Comparison of ENCODE assay signal across 17 cellular contexts in the genomic region with DNA sequence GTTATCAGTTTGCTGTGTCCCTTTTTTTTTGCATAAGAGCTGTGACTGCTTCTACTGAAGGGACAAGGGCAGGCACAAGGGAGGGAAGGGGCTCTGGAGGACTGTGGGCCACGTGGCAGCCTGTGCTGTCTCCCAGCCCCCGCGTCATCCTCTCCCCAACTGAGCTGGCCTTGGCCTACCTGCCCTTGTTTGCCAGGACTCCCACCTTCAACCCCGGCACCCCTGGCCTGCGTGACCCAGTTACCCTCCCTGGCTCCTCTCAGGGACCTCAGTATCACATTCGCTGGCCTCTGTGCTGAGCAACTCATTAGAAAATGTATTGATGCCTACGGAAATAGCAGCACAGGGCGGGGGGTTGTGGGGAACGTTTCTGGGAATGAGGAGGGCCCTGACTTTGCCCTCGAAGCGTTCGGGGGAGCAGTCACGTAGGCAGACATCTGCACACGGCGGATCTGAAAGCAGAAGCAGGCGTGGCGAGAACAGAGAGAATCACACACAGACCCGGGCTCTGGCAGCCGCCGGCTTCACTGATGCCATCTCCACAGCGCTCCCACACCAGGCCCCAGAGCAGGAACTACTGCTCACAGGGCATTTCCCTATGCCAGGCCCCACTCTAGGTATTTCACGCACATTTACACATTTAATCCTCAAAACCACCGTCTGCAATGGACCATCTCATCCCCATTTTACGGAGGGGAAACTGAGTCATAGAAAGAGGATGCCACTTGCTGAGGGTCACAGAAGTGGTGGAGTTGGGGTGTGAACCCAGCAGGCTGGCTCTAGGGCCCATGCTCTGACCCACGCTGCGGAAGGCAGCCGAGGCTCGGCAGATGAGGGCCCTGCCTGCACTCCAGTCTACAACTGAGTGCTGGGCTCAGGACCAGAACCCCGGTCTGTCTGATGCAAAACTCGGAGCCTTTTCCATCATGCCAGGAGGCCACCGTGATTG. TPM values are rescaled to one million over a fixed set of nuclear protein-coding genes. Genes with fewer than 3 reads are reported as not detected.
A peak's percentile ranks its signal among the peaks of the same experiment; 100 is the strongest.
DNase-seq lines count a peak whose midpoint lies in the region; ATAC-seq and TF ChIP-seq lines count a peak whose summit lies in the region.
"Had no signal": no experiment of that assay in that cellular context is flagged by ENCODE, and none has a peak within 500 bp of the region (broad histone marks: within the 10 kb centered on the region; RNA-seq: fewer than 3 reads in every experiment).

No MANE protein-coding gene starts in this region.

- peaks cover 82% of the 10 kb centered on the region for H3K4me1 Mint-ChIP-seq in activated T-cell treated with anti-CD3 and anti-CD28 coated beads, Interleukin-2, amount 50 U/mL, for 72 hours (ENCODE audit: low read depth)
- H3K4me1 Mint-ChIP-seq in stimulated activated memory B cell treated with anti-CD40 and anti-IgM and Interleukin-4, amounts not matched to agents 10 μg/mL and 1 μg/mL and 100 μg/mL, for 72 hours, result peaks cover 87% of the 10 kb centered on the region

- TF ChIP-seq CTCF in OCI-LY7 (conservative IDR thresholded peaks at IDR 0.05; ENCODE audit: low read length) (no peak), foreskin keratinocyte (conservative IDR thresholded peaks at IDR 0.05) (no peak)

- H3K4me3 ChIP-seq in OCI-LY7 (ENCODE audit: low read depth, low read length, poor library complexity, severe bottlenecking), result peak overlapping the region; percentile 62
- H3K4me3 ChIP-seq in iPS-20b (ENCODE audit: low read length), result no peak overlapping the region
- H3K4me3 ChIP-seq: SJCRH30, smooth muscle cell had no signal

- H3K9me2 ChIP-seq in OCI-LY7 (ENCODE audit: insufficient read depth, low read length), result no peaks in the 10 kb centered on the region

- H3K27ac ChIP-seq in OCI-LY7 (ENCODE audit: low read depth, low read length, poor library complexity, severe bottlenecking) (peak overlapping the region; percentile 85), iPS-20b (ENCODE audit: low read length) (no peak overlapping the region), foreskin keratinocyte (no peak overlapping the region)
- H3K27ac ChIP-seq: SJCRH30 had no signal

- H3K79me2 ChIP-seq in OCI-LY7 (ENCODE audit: insufficient read depth, low read depth, low read length), result peaks cover 97% of the 10 kb centered on the region

- CTCF ChIA-PET in OCI-LY7 (lab: Charles Lee; ENCODE audit: unreplicated experiment), result no interaction called here

- no peaks in the 10 kb centered on the region for H3K9me3 Mint-ChIP-seq in activated T-cell treated with anti-CD3 and anti-CD28 coated beads, Interleukin-2, amount 50 U/mL, for 72 hours
- H3K9me3 Mint-ChIP-seq in stimulated activated memory B cell treated with anti-CD40 and anti-IgM and Interleukin-4, amounts not matched to agents 10 μg/mL and 1 μg/mL and 100 μg/mL, for 72 hours, result no peaks in the 10 kb centered on the region
- H3K9me3 Mint-ChIP-seq: activated CD4-positive, alpha-beta T cell treated with anti-CD3 and anti-CD28 coated beads, Interleukin-2, amount 10 ng/mL, durations not matched to agents 24 days and 14 days had no signal

- no TSS peak for BruUV-seq in OCI-LY7 (replicated peaks; lab: Mats Ljungman, UMichigan)

- no peak overlapping the region for H2AFZ ChIP-seq in OCI-LY7 (ENCODE audit: low read length)

- H3K27me3 ChIP-seq in iPS-20b (ENCODE audit: insufficient read depth, low read length) (no peaks in the 10 kb centered on the region), foreskin keratinocyte (no peaks in the 10 kb centered on the region)
- H3K27me3 ChIP-seq: SJCRH30 had no signal

- no peak for ATAC-seq in activated T-cell treated with anti-CD3 and anti-CD28 coated beads, Interleukin-2, amount 50 U/mL, for 72 hours (replicated peaks in 1 of 2)
- peak; percentile 57 for ATAC-seq in stimulated activated memory B cell treated with anti-CD40 and anti-IgM and Interleukin-4, amounts not matched to agents 10 μg/mL and 1 μg/mL and 100 μg/mL, for 72 hours
- ATAC-seq in foreskin keratinocyte, result no peak

- no peaks in the 10 kb centered on the region for H3K9me3 ChIP-seq in OCI-LY7 (ENCODE audit: low read length)
- H3K9me3 ChIP-seq in iPS-20b (ENCODE audit: insufficient read depth, low read depth, low read length), result no peaks in the 10 kb centered on the region
- H3K9me3 ChIP-seq: SJCRH30 had no signal

- peaks cover 20 to 48% of the 10 kb centered on the region in 2 donors for H3K36me3 Mint-ChIP-seq in activated T-cell treated with anti-CD3 and anti-CD28 coated beads, Interleukin-2, amount 50 U/mL, for 72 hours (ENCODE audit: insufficient read depth in 2 of 2)
- H3K36me3 Mint-ChIP-seq in stimulated activated memory B cell treated with anti-CD40 and anti-IgM and Interleukin-4, amounts not matched to agents 10 μg/mL and 1 μg/mL and 100 μg/mL, for 72 hours, result peaks cover 66% of the 10 kb centered on the region

- H3K4me1 ChIP-seq in OCI-LY7 (ENCODE audit: insufficient read depth, low read length, poor library complexity, severe bottlenecking) (peaks cover 61% of the 10 kb centered on the region), iPS-20b (ENCODE audit: insufficient read depth, low read length) (peaks cover 10% of the 10 kb centered on the region; the same call in 1 of the 2 replicates), foreskin keratinocyte (no peaks in the 10 kb centered on the region)

- peak overlapping the region; percentile 27 to 43 for H3K4me3 Mint-ChIP-seq in activated T-cell treated with anti-CD3 and anti-CD28 coated beads, Interleukin-2, amount 50 U/mL, for 72 hours
- H3K4me3 Mint-ChIP-seq in stimulated activated memory B cell treated with anti-CD40 and anti-IgM and Interleukin-4, amounts not matched to agents 10 μg/mL and 1 μg/mL and 100 μg/mL, for 72 hours, result peak overlapping the region; percentile 79
- H3K4me3 Mint-ChIP-seq: activated CD4-positive, alpha-beta T cell treated with anti-CD3 and anti-CD28 coated beads, Interleukin-2, amount 10 ng/mL, durations not matched to agents 24 days and 14 days; activated naive CD8-positive, alpha-beta T cell had no signal

- POLR2A ChIA-PET in OCI-LY7 (lab: Charles Lee), result no interaction called here

- intact Hi-C loops in OCI-LY7 (cut with micrococcal nuclease; ENCODE audit: unreplicated experiment), result loop anchor here (1.0 kb wide), 3 partner anchors 26 to 73 kb away; a partner anchor contains a TSS

- H3K27ac Mint-ChIP-seq in activated T-cell treated with anti-CD3 and anti-CD28 coated beads, Interleukin-2, amount 50 U/mL, for 72 hours, result peak overlapping the region; percentile 87
- peak overlapping the region; percentile 89 for H3K27ac Mint-ChIP-seq in stimulated activated memory B cell treated with anti-CD40 and anti-IgM and Interleukin-4, amounts not matched to agents 10 μg/mL and 1 μg/mL and 100 μg/mL, for 72 hours
- H3K27ac Mint-ChIP-seq: activated naive CD8-positive, alpha-beta T cell had no signal

- H4K20me1 ChIP-seq in OCI-LY7 (ENCODE audit: insufficient read depth, low read length), result peaks cover 7% of the 10 kb centered on the region; the same call in 1 of the 2 replicates

- peak overlapping the region; percentile 82 for H3K4me2 ChIP-seq in OCI-LY7 (ENCODE audit: low read length)
- H3K4me2 ChIP-seq: smooth muscle cell had no signal

- H3K36me3 ChIP-seq in OCI-LY7 (ENCODE audit: insufficient read depth, low read length) (peaks cover 94% of the 10 kb centered on the region), iPS-20b (ENCODE audit: insufficient read depth, low read depth, low read length) (peaks cover 85% of the 10 kb centered on the region)

- DNase-seq in activated T-cell treated with anti-CD3 and anti-CD28 coated beads, Interleukin-2, amount 50 U/mL, for 72 hours, result no peak
- DNase-seq in activated T-cell treated with anti-CD3 and anti-CD28 coated beads for 4 hours, result no peak
- peak; percentile 69 for DNase-seq in OCI-LY7 (ENCODE audit: low spot score)
- no peak for DNase-seq in kidney glomerular epithelial cell (lab: John Stamatoyannopoulos, UW)
- DNase-seq in globus pallidus (ENCODE audit: low spot score), result no peak
- DNase-seq in foreskin keratinocyte, result no peak
- DNase-seq: activated CD4-positive, alpha-beta T cell treated with anti-CD3 and anti-CD28 coated beads, Interleukin-2, amount 10 ng/mL, durations not matched to agents 24 days and 14 days; NCI-H1105; NCI-H510A had no signal

- H3K27me3 Mint-ChIP-seq in activated T-cell treated with anti-CD3 and anti-CD28 coated beads, Interleukin-2, amount 50 U/mL, for 72 hours (ENCODE audit: low read depth), result no peaks in the 10 kb centered on the region
- no peaks in the 10 kb centered on the region for H3K27me3 Mint-ChIP-seq in stimulated activated memory B cell treated with anti-CD40 and anti-IgM and Interleukin-4, amounts not matched to agents 10 μg/mL and 1 μg/mL and 100 μg/mL, for 72 hours
- H3K27me3 Mint-ChIP-seq: activated CD4-positive, alpha-beta T cell treated with anti-CD3 and anti-CD28 coated beads, Interleukin-2, amount 10 ng/mL, durations not matched to agents 24 days and 14 days; activated naive CD8-positive, alpha-beta T cell had no signal

- peak overlapping the region; percentile 15; the same call in 1 of the 2 replicates for H3K9ac ChIP-seq in iPS-20b (ENCODE audit: low read depth, low read length)

RNA-seq across cellular contexts. Expression of a gene that starts 5.7 kb away (rescaled TPM):
- 10 to 100 TPM; 52.3 to 73.6 TPM for total RNA-seq in activated T-cell treated with anti-CD3 and anti-CD28 coated beads, Interleukin-2, amount 50 U/mL, for 72 hours
- 265 and 268 TPM in 2 replicates for total RNA-seq in OCI-LY7 (2014; rRNA removed; shearing (Covaris generic))
- total RNA-seq in OCI-LY7 (2022) (527 and 597 TPM in 2 replicates), foreskin keratinocyte (15.4 and 15.9 TPM in 2 replicates)
- polyA plus RNA-seq in foreskin keratinocyte, result 27.6 and 28.2 TPM in 2 replicates

RNA-seq across cellular contexts. Expression of a gene that starts 6.0 kb away (rescaled TPM):
- 100 to 1,000 TPM; 135 to 139 TPM for total RNA-seq in activated T-cell treated with anti-CD3 and anti-CD28 coated beads, Interleukin-2, amount 50 U/mL, for 72 hours
- 56.3 and 75.6 TPM in 2 replicates for total RNA-seq in OCI-LY7 (2014; rRNA removed; shearing (Covaris generic))
- total RNA-seq in OCI-LY7 (2022) (70.1 and 76.3 TPM in 2 replicates), foreskin keratinocyte (62.0 and 62.1 TPM in 2 replicates)
- polyA plus RNA-seq in foreskin keratinocyte, result 39.0 and 43.0 TPM in 2 replicates

RNA-seq across cellular contexts. Expression of a gene that starts 26.6 kb away (rescaled TPM):
- total RNA-seq in activated T-cell treated with anti-CD3 and anti-CD28 coated beads, Interleukin-2, amount 50 U/mL, for 72 hours, result 10 to 100 TPM; 16.7 to 42.3 TPM
- total RNA-seq in OCI-LY7 (2014; rRNA removed; shearing (Covaris generic)), result 0.25 and 0.39 TPM in 2 replicates
- total RNA-seq in OCI-LY7 (2022) (1.7 and 1.8 TPM in 2 replicates), foreskin keratinocyte (0.44 and 0.46 TPM in 2 replicates)
- polyA plus RNA-seq in foreskin keratinocyte, result 0.26 and 0.28 TPM in 2 replicates
- total RNA-seq: SJCRH30, smooth muscle cell had no signal

RNA-seq across cellular contexts. Expression of a gene that starts 37.6 kb away (rescaled TPM):
- total RNA-seq in activated T-cell treated with anti-CD3 and anti-CD28 coated beads, Interleukin-2, amount 50 U/mL, for 72 hours, result not detected
- total RNA-seq in OCI-LY7 (2014; rRNA removed; shearing (Covaris generic)), result not detected in 2 replicates
- not detected in 2 replicates for total RNA-seq in OCI-LY7 (2022)
- not detected in 2 replicates for total RNA-seq in foreskin keratinocyte
- polyA plus RNA-seq in foreskin keratinocyte, result not detected in 2 replicates
- total RNA-seq: activated CD4-positive, alpha-beta T cell treated with anti-CD3 and anti-CD28 coated beads, Interleukin-2, amount 10 ng/mL, durations not matched to agents 24 days and 14 days; fibroblast of lung; myocyte; smooth muscle cell had no signal
- polyA plus RNA-seq: AG04450, fibroblast of lung, smooth muscle cell had no signal

RNA-seq across cellular contexts. Expression of a gene that starts 45.8 kb away (rescaled TPM):
- 10 to 100 TPM; 47.9 to 53.9 TPM for total RNA-seq in activated T-cell treated with anti-CD3 and anti-CD28 coated beads, Interleukin-2, amount 50 U/mL, for 72 hours
- 7.9 and 8.0 TPM in 2 replicates for total RNA-seq in OCI-LY7 (2014; rRNA removed; shearing (Covaris generic))
- total RNA-seq in OCI-LY7 (2022) (24.0 and 31.1 TPM in 2 replicates), foreskin keratinocyte (12.4 and 14.7 TPM in 2 replicates)
- 20.5 and 27.4 TPM in 2 replicates for polyA plus RNA-seq in foreskin keratinocyte

Comparison
In these comparisons a context has a peak if more than half of its experiments do, and no peak if none do; other contexts are left out.
1. RNA of a gene that starts 26.6 kb away (total RNA-seq): 16.7 to 42.3 TPM in activated T-cell treated with anti-CD3 and anti-CD28 coated beads, Interleukin-2, amount 50 U/mL, for 72 hours; 0.25 to 1.8 TPM in OCI-LY7 and 0.44 to 0.46 TPM in foreskin keratinocyte; every median in the first group is over 4 times any median in the second.